Comparison of ENCODE assay signal across 24 cellular contexts in the genomic region with DNA sequence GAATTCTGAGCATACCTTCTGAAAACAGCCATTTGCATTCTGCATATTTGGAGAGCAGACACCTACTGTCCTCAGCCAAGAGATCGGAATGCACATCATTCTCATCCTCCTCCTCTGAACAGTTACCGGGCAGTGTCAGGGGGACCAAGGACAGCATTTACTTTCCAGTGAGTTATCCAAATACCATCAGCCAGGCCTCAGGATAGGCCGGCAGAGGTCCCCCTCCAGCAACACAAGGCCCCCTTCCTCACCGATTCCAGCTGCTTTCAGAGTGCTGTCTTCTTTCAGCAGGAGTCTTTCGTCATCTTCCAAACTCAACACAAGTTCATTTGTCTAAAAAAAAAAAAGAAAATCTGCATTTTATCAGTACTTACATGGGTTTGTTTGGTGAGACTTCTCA. TPM values are rescaled to one million over a fixed set of nuclear protein-coding genes. Genes with fewer than 3 reads are reported as not detected.
DNase-seq lines count a peak whose midpoint lies in the region; ATAC-seq and TF ChIP-seq lines count a peak whose summit lies in the region.
"Had no signal": no experiment of that assay in that cellular context is flagged by ENCODE, and none has a peak within 500 bp of the region (broad histone marks: within the 10 kb centered on the region; RNA-seq: fewer than 3 reads in every experiment).

No MANE protein-coding gene starts in this region.

- H3K9me2 ChIP-seq in GM23338 (ENCODE audit: insufficient read depth) (no peaks in the 10 kb centered on the region), SU-DHL-6 (replicated peaks; ENCODE audit: insufficient read depth, low read length) (no peaks in the 10 kb centered on the region)
- H3K9me2 ChIP-seq: SK-N-SH had no signal

- ATAC-seq in GM23338 = peak; percentile 75
- no peak for ATAC-seq in GM18870 (IDR thresholded peaks at IDR 0.05; ENCODE audit: unreplicated experiment)
- ATAC-seq: CD8-positive, alpha-beta T cell had no signal

- H3K36me3 ChIP-seq in GM23338 (ENCODE audit: insufficient read depth) (no peaks in the 10 kb centered on the region), SU-DHL-6 (ENCODE audit: low read length) (peaks cover 8% of the 10 kb centered on the region), MG63 (no peaks in the 10 kb centered on the region)
- H3K36me3 ChIP-seq: ascending aorta had no signal

- H3K27ac Mint-ChIP-seq in GM23338 = no peak overlapping the region
- H3K27ac Mint-ChIP-seq: activated naive CD4-positive, alpha-beta T cell treated with anti-CD3 and anti-CD28 coated beads, Interleukin-2, amount 50 U/mL, for 24 hours; activated T-helper 1 cell treated with anti-CD3 and anti-CD28 coated beads, Interleukin-12 subunit alpha, Interleukin-12 subunit beta, Interleukin-2, Interleukin-4 antibody, amounts not matched to agents 30 ng/mL and 10 ng/mL and 1 ng/mL, durations not matched to agents 14 hours and 24 hours and 36 hours; CD8-positive, alpha-beta T cell; memory B cell; nephron; stimulated activated naive B cell treated with anti-CD40 and anti-IgM and Interleukin-4, amounts not matched to agents 10 μg/mL and 1 μg/mL and 100 μg/mL, for 72 hours had no signal

- no peaks in the 10 kb centered on the region for H3F3A ChIP-seq in GM23338 (replicated peaks; ENCODE audit: low read depth)
- peaks cover 39% of the 10 kb centered on the region for H3F3A ChIP-seq in SU-DHL-6 (ENCODE audit: insufficient read depth)

- peak overlapping the region; percentile 62 for H3K9ac ChIP-seq in SU-DHL-6 (ENCODE audit: low read length)
- H3K9ac ChIP-seq: SK-N-SH had no signal

- peaks cover 5% of the 10 kb centered on the region; the same call in 1 of the 2 replicates for H3K4me1 ChIP-seq in GM23338 (ENCODE audit: insufficient read depth)
- H3K4me1 ChIP-seq: ascending aorta had no signal

- H3K4me1 Mint-ChIP-seq in GM23338 = peaks cover 19% of the 10 kb centered on the region
- H3K4me1 Mint-ChIP-seq: activated naive CD4-positive, alpha-beta T cell treated with anti-CD3 and anti-CD28 coated beads, Interleukin-2, amount 50 U/mL, for 24 hours had no signal

- no peak overlapping the region for H3K27ac ChIP-seq in GM23338 (ENCODE audit: low read depth)
- peak overlapping the region; percentile 97 for H3K27ac ChIP-seq in SU-DHL-6 (ENCODE audit: low read depth, low read length)
- H3K27ac ChIP-seq: ascending aorta, testis had no signal

- no peak overlapping the region for H3K4me2 ChIP-seq in GM23338
- H3K4me2 ChIP-seq in SU-DHL-6 (ENCODE audit: low read depth, low read length, poor library complexity, severe bottlenecking) = peak overlapping the region; percentile 82
- H3K4me2 ChIP-seq: SK-N-SH had no signal

- H2AFZ ChIP-seq in GM23338 (no peak overlapping the region), SU-DHL-6 (ENCODE audit: low read depth, low read length, severe bottlenecking) (peak overlapping the region; percentile 15)

- DNase-seq in ELF-1 (ENCODE audit: low read depth, low spot score) (peak; percentile 83), GM23338 (ENCODE audit: low spot score) (peak; percentile 35), medulla oblongata (ENCODE audit: extremely low spot score) (peak; percentile 29), MG63 (no peak), GM10266 (ENCODE audit: extremely low spot score) (no peak)
- DNase-seq: CD8-positive, alpha-beta T cell; cerebellar nuclear complex; DMS79; effector CD4-positive, alpha-beta T cell; hypothalamus; NCI-H2029 treated with DMSO at 0.1 percent for 48 hours; NK-92 treated with Interleukin-12 subunit alpha and Interleukin-12 subunit beta, amount 100 ng/mL, for 24 hours; posterior cingulate gyrus; stimulated activated naive B cell treated with anti-CD40 and anti-IgM and Interleukin-4, amounts not matched to agents 10 μg/mL and 1 μg/mL and 100 μg/mL, for 72 hours; T-helper 9 cell; testis had no signal

- peaks cover 2% of the 10 kb centered on the region for H3K27me3 Mint-ChIP-seq in GM23338 (ENCODE audit: insufficient read depth, low read depth, poor library complexity)
- H3K27me3 Mint-ChIP-seq: activated naive CD4-positive, alpha-beta T cell treated with anti-CD3 and anti-CD28 coated beads, Interleukin-2, amount 50 U/mL, for 24 hours; memory B cell; stimulated activated naive B cell treated with anti-CD40 and anti-IgM and Interleukin-4, amounts not matched to agents 10 μg/mL and 1 μg/mL and 100 μg/mL, for 72 hours had no signal

- H3K27me3 ChIP-seq in GM23338 (ENCODE audit: insufficient read depth) (no peaks in the 10 kb centered on the region), SU-DHL-6 (ENCODE audit: low read length) (no peaks in the 10 kb centered on the region), MG63 (no peaks in the 10 kb centered on the region)
- H3K27me3 ChIP-seq: ascending aorta, testis had no signal

- H3K79me2 ChIP-seq in GM23338 (replicated peaks; ENCODE audit: insufficient read depth) = no peaks in the 10 kb centered on the region
- peaks cover 3% of the 10 kb centered on the region for H3K79me2 ChIP-seq in SU-DHL-6 (ENCODE audit: insufficient read depth, low read length)

- no peaks in the 10 kb centered on the region for H3K9me3 Mint-ChIP-seq in GM23338
- H3K9me3 Mint-ChIP-seq: activated naive CD4-positive, alpha-beta T cell treated with anti-CD3 and anti-CD28 coated beads, Interleukin-2, amount 50 U/mL, for 24 hours; activated T-helper 1 cell treated with anti-CD3 and anti-CD28 coated beads, Interleukin-12 subunit alpha, Interleukin-12 subunit beta, Interleukin-2, Interleukin-4 antibody, amounts not matched to agents 30 ng/mL and 10 ng/mL and 1 ng/mL, durations not matched to agents 14 hours and 24 hours and 36 hours; CD8-positive, alpha-beta T cell; memory B cell; nephron; stimulated activated naive B cell treated with anti-CD40 and anti-IgM and Interleukin-4, amounts not matched to agents 10 μg/mL and 1 μg/mL and 100 μg/mL, for 72 hours had no signal

- TF ChIP-seq CTCF in GM23338 (conservative IDR thresholded peaks at IDR 0.05; ENCODE audit: low read depth in 2 of 2) = peak; percentile 23 to 46; a peak in 3 of 4 replicates
- peak; percentile 45 for TF ChIP-seq CTCF in SU-DHL-6 (IDR thresholded peaks at IDR 0.05; ENCODE audit: insufficient read depth, low read length, poor library complexity, severe bottlenecking)
- TF ChIP-seq CTCF in GM10266 (IDR thresholded peaks at IDR 0.05; ENCODE audit: control insufficient read depth, insufficient read depth, low read depth, missing control alignments) = no peak

- H3K4me3 ChIP-seq in GM23338 (no peak overlapping the region), SU-DHL-6 (ENCODE audit: insufficient read depth, low read length, poor library complexity, severe bottlenecking) (peak overlapping the region; percentile 57), MG63 (no peak overlapping the region)
- H3K4me3 ChIP-seq: ascending aorta, testis had no signal

- no peak overlapping the region for H3K4me3 Mint-ChIP-seq in GM23338
- H3K4me3 Mint-ChIP-seq: activated naive CD4-positive, alpha-beta T cell treated with anti-CD3 and anti-CD28 coated beads, Interleukin-2, amount 50 U/mL, for 24 hours; activated T-helper 1 cell treated with anti-CD3 and anti-CD28 coated beads, Interleukin-12 subunit alpha, Interleukin-12 subunit beta, Interleukin-2, Interleukin-4 antibody, amounts not matched to agents 30 ng/mL and 10 ng/mL and 1 ng/mL, durations not matched to agents 14 hours and 24 hours and 36 hours; CD8-positive, alpha-beta T cell; memory B cell; nephron; stimulated activated naive B cell treated with anti-CD40 and anti-IgM and Interleukin-4, amounts not matched to agents 10 μg/mL and 1 μg/mL and 100 μg/mL, for 72 hours had no signal

- no peaks in the 10 kb centered on the region for H3K36me3 Mint-ChIP-seq in GM23338 (ENCODE audit: low read depth)

- H3K9me3 ChIP-seq in SU-DHL-6 (ENCODE audit: insufficient read depth, low read length) = no peaks in the 10 kb centered on the region
- no peaks in the 10 kb centered on the region for H3K9me3 ChIP-seq in MG63
- H3K9me3 ChIP-seq: ascending aorta, SK-N-SH, testis had no signal

- H4K20me1 ChIP-seq in GM23338 (replicated peaks; ENCODE audit: insufficient read depth) (no peaks in the 10 kb centered on the region), SU-DHL-6 (ENCODE audit: low read depth, low read length) (no peaks in the 10 kb centered on the region)

TF ChIP-seq in GM23338, 12 proteins besides CTCF, POLR2A, EP300 and RAD21:
- TF ChIP-seq, protein P1, sequence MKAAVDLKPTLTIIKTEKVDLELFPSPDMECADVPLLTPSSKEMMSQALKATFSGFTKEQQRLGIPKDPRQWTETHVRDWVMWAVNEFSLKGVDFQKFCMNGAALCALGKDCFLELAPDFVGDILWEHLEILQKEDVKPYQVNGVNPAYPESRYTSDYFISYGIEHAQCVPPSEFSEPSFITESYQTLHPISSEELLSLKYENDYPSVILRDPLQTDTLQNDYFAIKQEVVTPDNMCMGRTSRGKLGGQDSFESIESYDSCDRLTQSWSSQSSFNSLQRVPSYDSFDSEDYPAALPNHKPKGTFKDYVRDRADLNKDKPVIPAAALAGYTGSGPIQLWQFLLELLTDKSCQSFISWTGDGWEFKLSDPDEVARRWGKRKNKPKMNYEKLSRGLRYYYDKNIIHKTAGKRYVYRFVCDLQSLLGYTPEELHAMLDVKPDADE (IDR thresholded peaks at IDR 0.05) = no peak
- TF ChIP-seq NANOG (IDR thresholded peaks at IDR 0.05; ENCODE audit: borderline replicate concordance) = no peak
- TF ChIP-seq ZNF331 (CRISPR knock-in tag; IDR thresholded peaks at IDR 0.05; ENCODE audit: low read depth) = no peak
TF ChIP-seq in GM23338: peak in this region for 0.

RNA-seq across cellular contexts. Expression of gene C2orf76, which starts 55.3 kb away (rescaled TPM):
- 5.8 and 9.6 TPM in 2 replicates for total RNA-seq in GM23338 (2014; rRNA removed; shearing (Covaris generic))
- 21.6 and 25.3 TPM in 2 replicates for polyA plus RNA-seq in GM23338 (2016; fragmentation: Nextera tagmentation; extraction: Ambion mirVana)
- 16.5 and 34.8 TPM in 2 replicates for total RNA-seq in MG63 (2014; rRNA removed; shearing (Covaris generic); ENCODE audit: low replicate concordance)
- total RNA-seq: ascending aorta had no signal

RNA-seq across cellular contexts. Expression of gene DBI, which starts 55.4 kb away (rescaled TPM):
- total RNA-seq in GM23338 (2014; rRNA removed; shearing (Covaris generic)) = 171 and 266 TPM in 2 replicates
- polyA plus RNA-seq in GM23338 (2016; fragmentation: Nextera tagmentation; extraction: Ambion mirVana) = 873 and 893 TPM in 2 replicates
- total RNA-seq in MG63 (2014; rRNA removed; shearing (Covaris generic); ENCODE audit: low replicate concordance) = 68.1 and 102 TPM in 2 replicates

Comparison
In these comparisons a context has a peak if more than half of its experiments do, and no peak if none do; other contexts are left out.
1. DNase-seq: peak in ELF-1 (single experiment), GM23338 (single experiment) and medulla oblongata (single experiment); none in MG63 (single experiment) and GM10266 (single experiment).